10 cellular contexts compared by ENCODE assay signal in the genomic region with DNA sequence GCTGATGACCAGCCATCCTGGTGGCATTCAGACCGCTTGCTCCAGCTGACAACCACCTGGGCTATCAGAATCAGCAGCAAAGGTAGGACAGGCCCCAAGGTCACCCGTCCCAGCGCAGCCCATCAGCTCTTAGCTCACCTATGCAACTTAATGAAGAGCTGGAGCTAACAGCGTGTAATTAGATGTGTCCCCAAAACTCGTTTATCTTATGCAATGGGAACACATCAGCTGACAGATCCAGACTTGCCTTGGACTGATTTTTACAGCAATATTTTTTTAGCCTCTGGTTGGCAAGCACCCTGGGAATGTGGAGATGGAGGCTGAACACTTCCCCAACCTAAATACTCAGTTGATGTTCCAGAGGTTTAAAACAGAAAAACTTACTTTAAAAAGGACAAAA.
DNase-seq lines count a peak whose midpoint lies in the region; ATAC-seq, FAIRE-seq and TF ChIP-seq lines count a peak whose summit lies in the region.
"Had no signal": no experiment of that assay in that cellular context is flagged by ENCODE, and none has a peak within 500 bp of the region (broad histone marks: within the 10 kb centered on the region; RNA-seq: fewer than 3 reads in every experiment).

No MANE protein-coding gene starts in this region.

- peak overlapping the region; percentile 83 for H3K4me2 ChIP-seq in A549
- H3K4me2 ChIP-seq: KMS-11 had no signal

- no peak for ATAC-seq in A549
- peak; percentile 10 for ATAC-seq in gastroesophageal sphincter
- no peak for ATAC-seq in psoas muscle
- no peak for ATAC-seq in GM21526 (IDR thresholded peaks at IDR 0.05; ENCODE audit: low FRiP score, unreplicated experiment)

- H3K27ac ChIP-seq in A549, result peak overlapping the region; percentile 84 to 92
- peak overlapping the region; percentile 96 to 98 (median 96) for H3K27ac ChIP-seq in gastroesophageal sphincter
- peak overlapping the region; percentile 63 for H3K27ac ChIP-seq in psoas muscle
- H3K27ac ChIP-seq: KMS-11 had no signal

- DNase-seq in A549 (ENCODE audit: low read depth in 1 of 2, low spot score in 1 of 2) (no peak), adipocyte (ENCODE audit: low read depth) (peak; percentile 29), psoas muscle (no peak), DMS 273 (lab: John Stamatoyannopoulos, UW; ENCODE audit: unreplicated experiment) (no peak), GM03348 (ENCODE audit: low spot score) (no peak), NCI-H1092 treated with DMSO at 0.1 percent for 48 hours (lab: John Stamatoyannopoulos, UW) (no peak)
- DNase-seq: SIG-M5 had no signal

- POLR2A ChIA-PET in A549 (lab: Yijun Ruan, JAX), result interaction anchor here (1.2 kb wide), 1 partner anchor 17 kb away, joined by 3 read pairs; no protein-coding TSS in a partner anchor

- 86% methylated on average over 4 of the region's 5 CpGs for WGBS in A549 (ENCODE audit: missing lambda C conversion rate)
- 60 to 71% methylated on average over 5 of the region's 5 CpGs for WGBS in gastroesophageal sphincter (ENCODE audit: low coverage in 1 of 2), 2 donors
- WGBS in psoas muscle, 3 donors, result 76 to 86% (median 81%) methylated on average over 5 of the region's 5 CpGs

- FAIRE-seq in A549 (lab: Jason Lieb, UNC), result no peak

- H3K36me3 ChIP-seq in adipocyte (ENCODE audit: control insufficient read depth, insufficient read depth, low read length, severe bottlenecking), result peaks cover 4% of the 10 kb centered on the region
- no peaks in the 10 kb centered on the region for H3K36me3 ChIP-seq in gastroesophageal sphincter
- H3K36me3 ChIP-seq in psoas muscle (ENCODE audit: insufficient read depth in 1 of 2, low read depth in 1 of 2), result no peaks in the 10 kb centered on the region

- no peak for TF ChIP-seq EP300 in A549 (IDR thresholded peaks at IDR 0.05)
- no peak for TF ChIP-seq EP300 in gastroesophageal sphincter (IDR thresholded peaks at IDR 0.05)

- CTCF ChIA-PET in A549 (lab: Yijun Ruan, JAX), result interaction anchor here (0.9 to 2.1 kb wide), 6 partner anchors 9 to 95 kb away, joined by 3 to 6 read pairs (median 4); no protein-coding TSS in a partner anchor

- H3K9me3 ChIP-seq in A549 (no peaks in the 10 kb centered on the region), adipocyte (ENCODE audit: control insufficient read depth, low read length) (no peaks in the 10 kb centered on the region), gastroesophageal sphincter (no peaks in the 10 kb centered on the region), psoas muscle (no peaks in the 10 kb centered on the region)

- H3K4me1 ChIP-seq in A549, result peaks cover 75% of the 10 kb centered on the region
- H3K4me1 ChIP-seq in adipocyte (ENCODE audit: control insufficient read depth, insufficient read depth, low read length), result peaks cover 55% of the 10 kb centered on the region
- H3K4me1 ChIP-seq in gastroesophageal sphincter, result peaks cover 46 to 98% (median 64%) of the 10 kb centered on the region in 3 donors
- peaks cover 62% of the 10 kb centered on the region for H3K4me1 ChIP-seq in psoas muscle

- no peaks in the 10 kb centered on the region for H3K27me3 ChIP-seq in adipocyte (replicated peaks; ENCODE audit: control insufficient read depth, insufficient read depth, low read length)
- no peaks in the 10 kb centered on the region for H3K27me3 ChIP-seq in gastroesophageal sphincter
- H3K27me3 ChIP-seq in psoas muscle (ENCODE audit: insufficient read depth in 3 of 3, low read length in 2 of 3), result no peaks in the 10 kb centered on the region

- H3K9ac ChIP-seq in adipocyte (ENCODE audit: low read length), result no peak overlapping the region
- H3K9ac ChIP-seq: KMS-11 had no signal

- intact Hi-C loops in psoas muscle (cut with DNase I), result no loop called here

- TF ChIP-seq RAD21 in A549 (conservative IDR thresholded peaks at IDR 0.05 in 1 of 2, IDR thresholded peaks at IDR 0.05 in 1 of 2), result no peak

- no peak overlapping the region for H3K4me3 ChIP-seq in A549
- no peak overlapping the region for H3K4me3 ChIP-seq in adipocyte (ENCODE audit: low read length)
- H3K4me3 ChIP-seq in gastroesophageal sphincter, result no peak overlapping the region
- H3K4me3 ChIP-seq in psoas muscle, result no peak overlapping the region

- TF ChIP-seq POLR2A in A549 (IDR thresholded peaks at IDR 0.05; ENCODE audit: low read length), result no peak
- no peak for TF ChIP-seq POLR2A in gastroesophageal sphincter (IDR thresholded peaks at IDR 0.05)

- TF ChIP-seq CTCF in A549 (IDR thresholded peaks at IDR 0.05) (no peak), gastroesophageal sphincter (IDR thresholded peaks at IDR 0.05) (no peak), psoas muscle (IDR thresholded peaks at IDR 0.05) (no peak)

TF ChIP-seq in A549, 52 proteins besides CTCF, POLR2A, EP300 and RAD21:
- TF ChIP-seq TP53 (CRISPR knock-in tag; IDR thresholded peaks at IDR 0.05), result no peak
- no peak for TF ChIP-seq JUN (IDR thresholded peaks at IDR 0.05)
- no peak for TF ChIP-seq EHF (CRISPR knock-in tag; IDR thresholded peaks at IDR 0.05)
- no peak for TF ChIP-seq FOSB (CRISPR knock-in tag; IDR thresholded peaks at IDR 0.05)
- no peak for TF ChIP-seq RARB (CRISPR knock-in tag; IDR thresholded peaks at IDR 0.05)
- TF ChIP-seq, protein P1, sequence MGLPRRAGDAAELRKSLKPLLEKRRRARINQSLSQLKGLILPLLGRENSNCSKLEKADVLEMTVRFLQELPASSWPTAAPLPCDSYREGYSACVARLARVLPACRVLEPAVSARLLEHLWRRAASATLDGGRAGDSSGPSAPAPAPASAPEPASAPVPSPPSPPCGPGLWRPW (IDR thresholded peaks at IDR 0.05), result no peak
- TF ChIP-seq MAX (IDR thresholded peaks at IDR 0.05), result no peak
- TF ChIP-seq FOXS1 (CRISPR knock-in tag; IDR thresholded peaks at IDR 0.05), result no peak
- TF ChIP-seq RCOR1 (IDR thresholded peaks at IDR 0.05; ENCODE audit: low read depth, low read length), result no peak
- no peak for TF ChIP-seq ZNF302 (CRISPR knock-in tag; IDR thresholded peaks at IDR 0.05)
- no peak for TF ChIP-seq KDM1A (IDR thresholded peaks at IDR 0.05; ENCODE audit: low read depth)
- TF ChIP-seq, protein P2, sequence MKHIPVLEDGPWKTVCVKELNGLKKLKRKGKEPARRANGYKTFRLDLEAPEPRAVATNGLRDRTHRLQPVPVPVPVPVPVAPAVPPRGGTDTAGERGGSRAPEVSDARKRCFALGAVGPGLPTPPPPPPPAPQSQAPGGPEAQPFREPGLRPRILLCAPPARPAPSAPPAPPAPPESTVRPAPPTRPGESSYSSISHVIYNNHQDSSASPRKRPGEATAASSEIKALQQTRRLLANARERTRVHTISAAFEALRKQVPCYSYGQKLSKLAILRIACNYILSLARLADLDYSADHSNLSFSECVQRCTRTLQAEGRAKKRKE (CRISPR knock-in tag; IDR thresholded peaks at IDR 0.05; ENCODE audit: low read depth), result no peak
- TF ChIP-seq MAZ (IDR thresholded peaks at IDR 0.05; ENCODE audit: borderline replicate concordance, low read depth, low read length), result no peak
- no peak for TF ChIP-seq JUNB (IDR thresholded peaks at IDR 0.05)
- TF ChIP-seq POLR2AphosphoS2 (conservative IDR thresholded peaks at IDR 0.05; ENCODE audit: low read length), result no peak
- TF ChIP-seq FOSL2 (IDR thresholded peaks at IDR 0.05), result no peak
- no peak for TF ChIP-seq FOSL2 (CRISPR knock-in tag; IDR thresholded peaks at IDR 0.05)
- TF ChIP-seq HDAC2 (IDR thresholded peaks at IDR 0.05), result no peak
- TF ChIP-seq ELK1 (IDR thresholded peaks at IDR 0.05; ENCODE audit: low read depth, low read length), result no peak
TF ChIP-seq in A549: peak in this region for 0.
